In the genomic region with DNA sequence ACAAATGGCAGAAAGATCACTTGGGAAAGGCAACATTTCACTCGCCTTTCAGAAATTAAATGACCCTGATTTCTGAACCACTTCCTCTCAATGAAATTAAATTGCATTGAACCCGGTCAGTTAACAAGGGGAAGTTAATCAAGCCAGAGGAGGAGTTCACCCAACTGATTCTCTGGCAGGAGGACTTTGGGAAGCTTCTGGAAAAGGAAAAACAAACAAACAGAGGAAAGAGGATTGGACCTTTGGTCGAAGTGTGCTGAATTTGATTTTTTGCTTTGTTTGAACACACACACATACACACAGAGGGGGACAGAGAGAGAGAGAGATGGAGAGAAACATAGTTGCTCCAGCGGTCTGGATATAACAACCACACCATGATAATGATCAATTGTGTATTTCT, we compare ENCODE assay signal across 1 cellular context.
TF ChIP-seq lines count a peak whose summit lies in the region.

No MANE protein-coding gene starts in this region.

TF ChIP-seq in HepG2, 621 proteins besides CTCF, POLR2A, EP300 and RAD21 (continued from another document):
- TF ChIP-seq, protein P1, sequence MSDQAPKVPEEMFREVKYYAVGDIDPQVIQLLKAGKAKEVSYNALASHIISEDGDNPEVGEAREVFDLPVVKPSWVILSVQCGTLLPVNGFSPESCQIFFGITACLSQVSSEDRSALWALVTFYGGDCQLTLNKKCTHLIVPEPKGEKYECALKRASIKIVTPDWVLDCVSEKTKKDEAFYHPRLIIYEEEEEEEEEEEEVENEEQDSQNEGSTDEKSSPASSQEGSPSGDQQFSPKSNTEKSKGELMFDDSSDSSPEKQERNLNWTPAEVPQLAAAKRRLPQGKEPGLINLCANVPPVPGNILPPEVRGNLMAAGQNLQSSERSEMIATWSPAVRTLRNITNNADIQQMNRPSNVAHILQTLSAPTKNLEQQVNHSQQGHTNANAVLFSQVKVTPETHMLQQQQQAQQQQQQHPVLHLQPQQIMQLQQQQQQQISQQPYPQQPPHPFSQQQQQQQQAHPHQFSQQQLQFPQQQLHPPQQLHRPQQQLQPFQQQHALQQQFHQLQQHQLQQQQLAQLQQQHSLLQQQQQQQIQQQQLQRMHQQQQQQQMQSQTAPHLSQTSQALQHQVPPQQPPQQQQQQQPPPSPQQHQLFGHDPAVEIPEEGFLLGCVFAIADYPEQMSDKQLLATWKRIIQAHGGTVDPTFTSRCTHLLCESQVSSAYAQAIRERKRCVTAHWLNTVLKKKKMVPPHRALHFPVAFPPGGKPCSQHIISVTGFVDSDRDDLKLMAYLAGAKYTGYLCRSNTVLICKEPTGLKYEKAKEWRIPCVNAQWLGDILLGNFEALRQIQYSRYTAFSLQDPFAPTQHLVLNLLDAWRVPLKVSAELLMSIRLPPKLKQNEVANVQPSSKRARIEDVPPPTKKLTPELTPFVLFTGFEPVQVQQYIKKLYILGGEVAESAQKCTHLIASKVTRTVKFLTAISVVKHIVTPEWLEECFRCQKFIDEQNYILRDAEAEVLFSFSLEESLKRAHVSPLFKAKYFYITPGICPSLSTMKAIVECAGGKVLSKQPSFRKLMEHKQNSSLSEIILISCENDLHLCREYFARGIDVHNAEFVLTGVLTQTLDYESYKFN (CRISPR knock-in tag; conservative IDR thresholded peaks at IDR 0.05) = 0 out of 2 replicates have a peak, but pooled peaks have one; percentile 21
- TF ChIP-seq HNF4A (CRISPR knock-in tag; IDR thresholded peaks at IDR 0.05) = peak; percentile 12; the same call in 1 of the 2 replicates
- TF ChIP-seq ZNF263 (CRISPR knock-in tag; IDR thresholded peaks at IDR 0.05) = peak; percentile 64
- TF ChIP-seq, protein P2, sequence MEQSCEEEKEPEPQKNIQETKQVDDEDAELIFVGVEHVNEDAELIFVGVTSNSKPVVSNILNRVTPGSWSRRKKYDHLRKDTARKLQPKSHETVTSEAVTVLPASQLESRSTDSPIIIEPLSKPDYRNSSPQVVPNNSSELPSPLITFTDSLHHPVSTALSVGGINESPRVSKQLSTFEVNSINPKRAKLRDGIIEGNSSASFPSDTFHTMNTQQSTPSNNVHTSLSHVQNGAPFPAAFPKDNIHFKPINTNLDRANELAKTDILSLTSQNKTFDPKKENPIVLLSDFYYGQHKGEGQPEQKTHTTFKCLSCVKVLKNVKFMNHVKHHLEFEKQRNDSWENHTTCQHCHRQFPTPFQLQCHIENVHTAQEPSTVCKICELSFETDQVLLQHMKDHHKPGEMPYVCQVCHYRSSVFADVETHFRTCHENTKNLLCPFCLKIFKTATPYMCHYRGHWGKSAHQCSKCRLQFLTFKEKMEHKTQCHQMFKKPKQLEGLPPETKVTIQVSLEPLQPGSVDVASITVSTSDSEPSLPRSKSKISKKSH (CRISPR knock-in tag; IDR thresholded peaks at IDR 0.05; ENCODE audit: borderline replicate concordance) = no peak
